Comparison of ENCODE assay signal across 11 cellular contexts in the genomic region with DNA sequence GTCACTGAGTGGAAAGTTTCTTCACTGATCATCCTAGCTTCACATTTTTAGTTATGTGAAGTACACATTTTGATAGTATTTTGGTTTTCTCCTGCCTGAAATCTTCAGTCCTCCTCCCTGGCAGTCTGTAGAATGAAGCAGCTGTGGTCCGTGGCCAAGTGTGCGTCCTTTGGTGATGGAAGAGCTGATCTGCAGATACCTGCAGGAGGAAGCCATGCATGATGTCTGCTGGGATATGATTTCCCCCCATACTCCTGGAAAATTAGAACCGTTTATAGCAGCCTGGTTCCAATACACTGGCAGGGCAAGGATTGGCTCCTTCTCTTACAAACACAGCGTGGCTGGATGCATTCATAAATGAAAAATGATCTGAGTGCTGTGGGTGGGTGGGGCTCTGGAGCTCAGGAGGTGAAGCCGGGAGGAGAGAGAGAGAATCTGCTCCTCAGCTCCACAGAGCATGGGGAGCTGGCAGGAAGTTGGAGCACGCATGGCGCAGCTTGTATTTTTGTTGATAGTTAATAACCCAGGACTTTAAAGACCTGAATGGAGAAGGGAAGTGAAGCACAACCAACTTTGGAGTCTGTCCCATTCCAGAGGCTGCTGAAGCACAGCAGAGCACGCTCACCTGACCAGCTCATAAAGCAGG.
DNase-seq lines count a peak whose midpoint lies in the region; ATAC-seq, FAIRE-seq and TF ChIP-seq lines count a peak whose summit lies in the region.
"Had no signal": no experiment of that assay in that cellular context is flagged by ENCODE, and none has a peak within 500 bp of the region (broad histone marks: within the 10 kb centered on the region; RNA-seq: fewer than 3 reads in every experiment).

No MANE protein-coding gene starts in this region.

- DNase-seq in NCI-H2081 treated with DMSO at 0.1 percent for 48 hours (lab: John Stamatoyannopoulos, UW): peak; percentile 22
- DNase-seq in breast epithelium (ENCODE audit: low spot score in 2 of 2): no peak
- peak; percentile 80 for DNase-seq in kidney tubule cell (ENCODE audit: low spot score)
- DNase-seq in urothelium cell line (ENCODE audit: low spot score): no peak
- no peak for DNase-seq in Calu3
- DNase-seq in activated T-cell treated with anti-CD3 and anti-CD28 coated beads, Interleukin-2, amount 50 U/mL, for 4 hours: no peak
- DNase-seq: NCI-H526, small intestine, T-helper 1 cell had no signal

- TF ChIP-seq CTCF in breast epithelium (IDR thresholded peaks at IDR 0.05) (no peak), Calu3 (IDR thresholded peaks at IDR 0.05; ENCODE audit: unreplicated experiment) (no peak)

- no peak for ATAC-seq in HG03045 (IDR thresholded peaks at IDR 0.05; ENCODE audit: unreplicated experiment)
- no peak for ATAC-seq in activated T-cell treated with anti-CD3 and anti-CD28 coated beads, Interleukin-2, amount 50 U/mL, for 4 hours

- H3K4me3 ChIP-seq in breast epithelium: peak overlapping the region in 2 of 3 donors; percentile 34 to 57

- H3K27ac Mint-ChIP-seq in Calu3 (ENCODE audit: unreplicated experiment): no peak overlapping the region
- H3K27ac Mint-ChIP-seq: mesothelial cell of epicardium had no signal

- no peaks in the 10 kb centered on the region for H3K9me3 Mint-ChIP-seq in Calu3 (ENCODE audit: low read depth, unreplicated experiment)
- H3K9me3 Mint-ChIP-seq in activated T-cell treated with anti-CD3 and anti-CD28 coated beads, Interleukin-2, amount 50 U/mL, for 4 hours: no peaks in the 10 kb centered on the region
- H3K9me3 Mint-ChIP-seq: mesothelial cell of epicardium had no signal

- peaks cover 39% of the 10 kb centered on the region for H3K27me3 Mint-ChIP-seq in Calu3 (ENCODE audit: unreplicated experiment)
- H3K27me3 Mint-ChIP-seq in activated T-cell treated with anti-CD3 and anti-CD28 coated beads, Interleukin-2, amount 50 U/mL, for 4 hours (ENCODE audit: low read depth): no peaks in the 10 kb centered on the region

- intact Hi-C loops in breast epithelium (cut with DNase I; ENCODE audit: low total_unique reads): no loop called here
- intact Hi-C loops in Calu3 (cut with micrococcal nuclease; ENCODE audit: unreplicated experiment): no loop called here

- no peaks in the 10 kb centered on the region for H3K36me3 ChIP-seq in breast epithelium

- CTCF ChIA-PET in Calu3 (lab: Charles Lee): interaction anchor here (1.0 kb wide), 1 partner anchor 37 kb away, joined by 3 read pairs; no protein-coding TSS in a partner anchor

- no peaks in the 10 kb centered on the region for H3K27me3 ChIP-seq in breast epithelium

- H3K4me1 Mint-ChIP-seq in Calu3 (ENCODE audit: low read depth, unreplicated experiment): no peaks in the 10 kb centered on the region
- no peaks in the 10 kb centered on the region for H3K4me1 Mint-ChIP-seq in activated T-cell treated with anti-CD3 and anti-CD28 coated beads, Interleukin-2, amount 50 U/mL, for 4 hours (ENCODE audit: low read depth)

- peak overlapping the region; percentile 59 to 68 for H3K27ac ChIP-seq in breast epithelium

- no peaks in the 10 kb centered on the region for H3K36me3 Mint-ChIP-seq in Calu3 (ENCODE audit: insufficient read depth, unreplicated experiment)
- H3K36me3 Mint-ChIP-seq in activated T-cell treated with anti-CD3 and anti-CD28 coated beads, Interleukin-2, amount 50 U/mL, for 4 hours (ENCODE audit: insufficient read depth): no peaks in the 10 kb centered on the region
- H3K36me3 Mint-ChIP-seq: mesothelial cell of epicardium had no signal

- TF ChIP-seq POLR2A in breast epithelium (IDR thresholded peaks at IDR 0.05): no peak

- no TSS peak for BruUV-seq in Calu3 (replicated peaks; lab: Mats Ljungman, UMichigan)

- no peak overlapping the region for H3K4me3 Mint-ChIP-seq in Calu3 (ENCODE audit: low read depth, unreplicated experiment)
- H3K4me3 Mint-ChIP-seq in activated T-cell treated with anti-CD3 and anti-CD28 coated beads, Interleukin-2, amount 50 U/mL, for 4 hours: no peak overlapping the region
- H3K4me3 Mint-ChIP-seq: mesothelial cell of epicardium had no signal

- peak; percentile 23 for FAIRE-seq in urothelium cell line (lab: Jason Lieb, UNC)
- FAIRE-seq: small intestine had no signal

- H3K4me1 ChIP-seq in breast epithelium: no peaks in the 10 kb centered on the region

- no peaks in the 10 kb centered on the region for H3K9me3 ChIP-seq in breast epithelium

Comparison
In these comparisons a context has a peak if more than half of its experiments do, and no peak if none do; other contexts are left out.
1. DNase-seq: peak in NCI-H2081 treated with DMSO at 0.1 percent for 48 hours (single experiment) and kidney tubule cell (single experiment); none in breast epithelium (0 of 2), urothelium cell line (single experiment), Calu3 (single experiment) and activated T-cell treated with anti-CD3 and anti-CD28 coated beads, Interleukin-2, amount 50 U/mL, for 4 hours (single experiment).